1 cellular context compared by ENCODE assay signal in genomic region chr19:54042989-54043388, GRCh38.
A peak's percentile ranks its signal among the peaks of the same experiment; 100 is the strongest.
TF ChIP-seq lines count a peak whose summit lies in the region.

No MANE protein-coding gene starts in this region.

TF ChIP-seq in K562, 482 proteins besides CTCF, POLR2A, EP300 and RAD21:
- peak; percentile 51 for TF ChIP-seq RBM25 (IDR thresholded peaks at IDR 0.05; ENCODE audit: low read depth, low read length, severe bottlenecking)
- no peak for TF ChIP-seq CHD4 (IDR thresholded peaks at IDR 0.05; ENCODE audit: insufficient read depth, insufficient replicate concordance, low read depth, low read length, poor library complexity, severe bottlenecking)
- no peak for TF ChIP-seq RB1 (IDR thresholded peaks at IDR 0.05; ENCODE audit: low read depth)
- TF ChIP-seq MNT (conservative IDR thresholded peaks at IDR 0.05): no peak
- no peak for TF ChIP-seq HIVEP1 (CRISPR knock-in tag; IDR thresholded peaks at IDR 0.05)
- TF ChIP-seq ZNF134 (CRISPR knock-in tag; conservative IDR thresholded peaks at IDR 0.05): peak; percentile 88
- no peak for TF ChIP-seq EP400 (IDR thresholded peaks at IDR 0.05)
- no peak for TF ChIP-seq ZZZ3 (IDR thresholded peaks at IDR 0.05)
